In the genomic region with DNA sequence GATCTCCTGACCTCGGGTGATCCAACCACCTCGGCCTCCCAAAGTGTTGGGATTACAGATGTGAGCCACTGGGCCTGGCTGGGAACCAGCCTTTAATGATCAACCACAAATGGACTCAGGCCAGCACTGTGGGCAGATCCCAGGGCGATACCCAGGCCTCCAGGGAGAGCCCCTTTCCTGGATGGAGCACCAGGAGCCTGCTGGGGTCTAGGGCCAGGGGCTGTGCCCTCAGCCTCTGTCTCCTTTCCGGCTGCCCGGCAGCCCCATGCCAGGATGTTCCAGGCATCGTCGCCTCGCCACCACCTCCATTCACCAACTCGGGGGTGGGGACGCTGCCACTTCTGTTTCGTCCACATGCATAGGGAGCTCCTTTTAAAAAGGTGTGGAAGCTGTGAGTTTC, we compare ENCODE assay signal across 27 cellular contexts. TPM values are rescaled to one million over a fixed set of nuclear protein-coding genes. Genes with fewer than 3 reads are reported as not detected.
A peak's percentile ranks its signal among the peaks of the same experiment; 100 is the strongest.
DNase-seq lines count a peak whose midpoint lies in the region; ATAC-seq and TF ChIP-seq lines count a peak whose summit lies in the region.
"Had no signal": no experiment of that assay in that cellular context is flagged by ENCODE, and none has a peak within 500 bp of the region (broad histone marks: within the 10 kb centered on the region; RNA-seq: fewer than 3 reads in every experiment).

No MANE protein-coding gene starts in this region.

- peak overlapping the region; percentile 73 for H3K4me3 ChIP-seq in left ventricle myocardium inferior
- peak overlapping the region; percentile 37 to 48 for H3K4me3 ChIP-seq in left lung
- peak overlapping the region; percentile 67 for H3K4me3 ChIP-seq in psoas muscle
- peak overlapping the region; percentile 19 for H3K4me3 ChIP-seq in urinary bladder (ENCODE audit: low read depth, low read length)
- H3K4me3 ChIP-seq: A549, GM23338 had no signal

- H3K36me3 ChIP-seq in left ventricle myocardium inferior (peaks cover 7% of the 10 kb centered on the region), left lung (no peaks in the 10 kb centered on the region), psoas muscle (ENCODE audit: insufficient read depth in 1 of 2, low read depth in 1 of 2) (no peaks in the 10 kb centered on the region), urinary bladder (ENCODE audit: insufficient read depth) (no peaks in the 10 kb centered on the region)
- H3K36me3 ChIP-seq: ovary had no signal

- H3K9me3 ChIP-seq in left ventricle myocardium inferior (replicated peaks) (no peaks in the 10 kb centered on the region), left lung (no peaks in the 10 kb centered on the region), psoas muscle (no peaks in the 10 kb centered on the region)
- H3K9me3 ChIP-seq: A549, ovary had no signal

- TF ChIP-seq CTCF in left ventricle myocardium inferior (IDR thresholded peaks at IDR 0.05; ENCODE audit: borderline replicate concordance), result no peak
- TF ChIP-seq CTCF in left lung (IDR thresholded peaks at IDR 0.05), result no peak
- no peak for TF ChIP-seq CTCF in psoas muscle (IDR thresholded peaks at IDR 0.05)

- peaks cover 88% of the 10 kb centered on the region for H3K4me1 ChIP-seq in left ventricle myocardium inferior
- peaks cover 0 to 18% of the 10 kb centered on the region in 2 donors for H3K4me1 ChIP-seq in left lung
- H3K4me1 ChIP-seq in psoas muscle, result peaks cover 7% of the 10 kb centered on the region
- H3K4me1 ChIP-seq in urinary bladder (ENCODE audit: insufficient read depth), result no peaks in the 10 kb centered on the region
- H3K4me1 ChIP-seq: A549 had no signal

- intact Hi-C loops in left ventricle myocardium inferior (cut with micrococcal nuclease) (no loop called here), left ventricle myocardium superior (cut with micrococcal nuclease) (no loop called here), left lung (cut with DNase I) (no loop called here), psoas muscle (cut with DNase I) (no loop called here)

- no peaks in the 10 kb centered on the region for H3K27me3 ChIP-seq in left ventricle myocardium inferior (ENCODE audit: low read depth)
- peaks cover 0 to 20% of the 10 kb centered on the region in 2 donors for H3K27me3 ChIP-seq in left lung
- H3K27me3 ChIP-seq in psoas muscle (ENCODE audit: insufficient read depth in 3 of 3, low read length in 2 of 3), result peaks cover 0 to 3% (median 0%) of the 10 kb centered on the region in 3 donors
- H3K27me3 ChIP-seq: ovary had no signal

- H3K27ac ChIP-seq in left ventricle myocardium inferior (replicated peaks) (peak overlapping the region; percentile 89), left lung (peak overlapping the region in 1 of 2 donors; percentile 41), psoas muscle (no peak overlapping the region), urinary bladder (ENCODE audit: low read depth) (no peak overlapping the region)
- H3K27ac ChIP-seq: A549, ovary had no signal

- DNase-seq in left ventricle myocardium inferior (no peak), left ventricle myocardium superior (no peak), left lung (no peak), psoas muscle (no peak), putamen (ENCODE audit: low spot score) (no peak), amniotic stem cell (lab: John Stamatoyannopoulos, UW) (no peak)
- DNase-seq: activated CD8-positive, alpha-beta memory T cell treated with anti-CD3 and anti-CD28 coated beads, Interleukin-2, amount 50 U/mL, for 48 hours; activated CD8-positive, alpha-beta T cell treated with anti-CD3 and anti-CD28 coated beads for 36 hours; activated naive CD4-positive, alpha-beta T cell treated with anti-CD3 and anti-CD28 coated beads for 36 hours; AML-193; CD8-positive, alpha-beta T cell; EL; immature natural killer cell; midbrain; natural killer cell; NCI-H1048; NCI-H1694 treated with DMSO at 0.1 percent for 48 hours; NCI-H446 treated with DMSO at 0.1 percent for 48 hours; NCI-H774; ovary; SW 1271 had no signal

- WGBS in psoas muscle, 3 donors, result 87 to 91% (median 90%) methylated on average over 11 of the region's 11 CpGs
- WGBS in urinary bladder, result 57% methylated on average over 11 of the region's 11 CpGs

- ATAC-seq in left ventricle myocardium superior (no peak), left lung (no peak), psoas muscle (no peak), HG03135 (IDR thresholded peaks at IDR 0.05; ENCODE audit: unreplicated experiment) (no peak)
- ATAC-seq: A549; activated CD8-positive, alpha-beta T cell treated with anti-CD3 and anti-CD28 coated beads for 36 hours; CD8-positive, alpha-beta T cell; GM23338; stimulated activated memory B cell treated with anti-CD40 and anti-IgM and Interleukin-4, amounts not matched to agents 10 μg/mL and 1 μg/mL and 100 μg/mL, for 72 hours had no signal

RNA-seq across cellular contexts. Expression of a gene that starts 2.3 kb away (rescaled TPM):
- total RNA-seq in left ventricle myocardium inferior (99.5 TPM), left ventricle myocardium superior (83.6 TPM), left lung (100 to 1,000 TPM in 1 of 2 donors, 10 to 100 TPM in 1; 70.2 to 167 TPM), psoas muscle (10 to 100 TPM in 2 of 4 donors, 1 to 10 TPM in 2; 2.1 to 11.6 (median 9.4) TPM), urinary bladder (60.1 TPM)
- polyA plus RNA-seq in psoas muscle (1 to 10 TPM; 3.2 to 3.6 (median 3.3) TPM), urinary bladder (62.3 TPM)
- total RNA-seq: activated naive CD4-positive, alpha-beta T cell treated with anti-CD3 and anti-CD28 coated beads for 36 hours; CD8-positive, alpha-beta T cell; HT1080 had no signal
- polyA plus RNA-seq: GM23338, immature natural killer cell had no signal

Comparison
In these comparisons a context has a peak if more than half of its experiments do, and no peak if none do; other contexts are left out.
1. H3K4me3 ChIP-seq: peak in every context shown above with its lines; median percentile 73 in left ventricle myocardium inferior; 67 in psoas muscle; 42 in left lung; 19 in urinary bladder.